22 cellular contexts compared by ENCODE assay signal in genomic region chr12:126432780-126433179, GRCh38.
DNase-seq lines count a peak whose midpoint lies in the region; ATAC-seq and TF ChIP-seq lines count a peak whose summit lies in the region.
"Had no signal": no experiment of that assay in that cellular context is flagged by ENCODE, and none has a peak within 500 bp of the region (broad histone marks: within the 10 kb centered on the region; RNA-seq: fewer than 3 reads in every experiment).

No MANE protein-coding gene starts in this region.

- TF ChIP-seq CTCF in AG10803 (conservative IDR thresholded peaks at IDR 0.05; ENCODE audit: low read length): no peak

- ATAC-seq in SK-N-SH treated with all-trans-retinoic acid at 6 μM for 48 hours (peak; percentile 51; the same call in 1 of the 3 replicates), HG02840 (IDR thresholded peaks at IDR 0.05; ENCODE audit: low FRiP score, unreplicated experiment) (no peak)
- ATAC-seq: A549, PC-3 had no signal

- CTCF ChIA-PET in HEK293T (lab: Yijun Ruan, JAX): no interaction called here

- H3K4me3 ChIP-seq in AG10803 (ENCODE audit: low read length): no peak overlapping the region
- H3K4me3 ChIP-seq: A549; BLaER1 treated with 17β-estradiol and CSF1 and Interleukin-3, amounts not matched to agents 10 nM and 100 nM had no signal

- POLR2A ChIA-PET in HEK293T (lab: Yijun Ruan, JAX): no interaction called here

- DNase-seq in AG10803 (ENCODE audit: low read depth) (peak; percentile 4), fibroblast of peridontal ligament (ENCODE audit: extremely low read depth) (peak; percentile 82), NCI-H2171 (lab: John Stamatoyannopoulos, UW) (no peak), HEK293T (ENCODE audit: extremely low spot score) (no peak), COR-L47 (lab: John Stamatoyannopoulos, UW) (no peak)
- DNase-seq: CD4-positive, alpha-beta T cell; DMS79 treated with DMSO at 0.1 percent for 48 hours; HCEC 1CT; Karpas-422; NCI-H1092 treated with DMSO at 0.1 percent for 48 hours; NCI-H1436; NCI-H187; NCI-H2081 treated with DMSO at 0.1 percent for 48 hours; NCI-H446; NCI-H524 treated with DMSO at 0.1 percent for 48 hours; NCI-H774; PC-3; T-helper 1 cell had no signal

TF ChIP-seq in SK-N-SH treated with all-trans-retinoic acid at 6 μM for 48 hours, 23 proteins besides CTCF, POLR2A, EP300 and RAD21 (continues in another document):
- no peak for TF ChIP-seq SNAI2 (CRISPR knock-in tag; IDR thresholded peaks at IDR 0.05)
- TF ChIP-seq ZFP30 (CRISPR knock-in tag; IDR thresholded peaks at IDR 0.05): no peak
- no peak for TF ChIP-seq ZFP3 (CRISPR knock-in tag; IDR thresholded peaks at IDR 0.05)
- TF ChIP-seq PPARA (CRISPR knock-in tag; IDR thresholded peaks at IDR 0.05; ENCODE audit: borderline replicate concordance): no peak
- no peak for TF ChIP-seq ISL1 (CRISPR knock-in tag; IDR thresholded peaks at IDR 0.05)
- no peak for TF ChIP-seq TCF4 (CRISPR knock-in tag; IDR thresholded peaks at IDR 0.05; ENCODE audit: borderline replicate concordance)
- TF ChIP-seq RARB (CRISPR knock-in tag; IDR thresholded peaks at IDR 0.05): no peak
- no peak for TF ChIP-seq PATZ1 (CRISPR knock-in tag; IDR thresholded peaks at IDR 0.05; ENCODE audit: borderline replicate concordance)
- no peak for TF ChIP-seq TOX (CRISPR knock-in tag; IDR thresholded peaks at IDR 0.05; ENCODE audit: borderline replicate concordance)
- TF ChIP-seq GLIS3 (CRISPR knock-in tag; IDR thresholded peaks at IDR 0.05): no peak
- no peak for TF ChIP-seq ZC3H10 (CRISPR knock-in tag; IDR thresholded peaks at IDR 0.05)
- TF ChIP-seq ARNTL (CRISPR knock-in tag; IDR thresholded peaks at IDR 0.05; ENCODE audit: borderline replicate concordance, low read depth): no peak
- no peak for TF ChIP-seq TSHZ2 (CRISPR knock-in tag; IDR thresholded peaks at IDR 0.05)
- TF ChIP-seq ZNF70 (CRISPR knock-in tag; IDR thresholded peaks at IDR 0.05): no peak
- TF ChIP-seq ESRRG (CRISPR knock-in tag; IDR thresholded peaks at IDR 0.05): no peak

TF ChIP-seq in HEK293T, 16 proteins besides CTCF, POLR2A, EP300 and RAD21:
- TF ChIP-seq ELF4 (IDR thresholded peaks at IDR 0.05) (no peak), FOXA1 (IDR thresholded peaks at IDR 0.05) (no peak)

Comparison
In these comparisons a context has a peak if more than half of its experiments do, and no peak if none do; other contexts are left out.
1. DNase-seq: peak in AG10803 (single experiment) and fibroblast of peridontal ligament (single experiment); none in NCI-H2171 (single experiment), HEK293T (single experiment) and COR-L47 (single experiment).